In the genomic region with DNA sequence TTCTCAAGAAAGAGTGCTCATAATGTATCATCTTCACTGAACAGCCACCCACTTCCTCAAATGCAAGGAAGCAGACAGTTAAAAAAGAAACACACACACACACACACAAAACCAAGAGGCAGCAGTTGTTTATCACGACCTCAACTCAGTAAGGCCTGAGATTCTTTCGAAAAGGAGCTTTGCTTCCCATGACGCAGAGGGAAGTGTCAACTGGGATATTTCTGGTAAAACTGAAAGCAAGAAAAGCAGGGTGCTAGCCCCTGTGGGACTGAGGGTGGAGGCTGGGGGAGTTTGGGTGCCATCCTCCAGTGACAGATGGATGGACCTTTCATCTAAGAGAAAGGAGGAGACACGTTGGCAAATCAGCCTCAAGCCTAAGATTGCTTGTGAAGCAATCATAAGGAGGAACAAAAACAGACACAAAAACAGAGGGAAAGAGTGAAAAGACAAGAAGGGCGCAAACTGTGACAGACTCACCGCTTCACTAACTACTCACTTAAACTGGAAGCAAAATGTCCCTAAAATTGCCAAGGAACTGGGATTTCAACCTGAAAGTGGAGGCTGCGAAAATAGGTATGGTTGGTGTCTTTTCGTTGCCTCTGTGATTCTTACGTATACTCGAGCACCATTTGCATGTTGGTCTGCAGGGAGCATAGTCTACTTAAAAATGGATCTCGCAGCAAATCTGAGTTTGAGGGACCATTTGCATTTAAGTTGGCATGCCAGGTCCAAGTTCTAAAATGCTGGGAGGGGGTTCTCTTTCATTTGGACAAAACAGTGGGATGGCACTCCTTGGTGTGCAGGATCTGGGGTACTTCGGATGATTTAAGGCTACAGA, we compare ENCODE assay signal across 10 cellular contexts. TPM values are rescaled to one million over a fixed set of nuclear protein-coding genes. Genes with fewer than 3 reads are reported as not detected.
DNase-seq lines count a peak whose midpoint lies in the region; ATAC-seq and TF ChIP-seq lines count a peak whose summit lies in the region.
"Had no signal": no experiment of that assay in that cellular context is flagged by ENCODE, and none has a peak within 500 bp of the region (broad histone marks: within the 10 kb centered on the region; RNA-seq: fewer than 3 reads in every experiment).

Gene ARHGAP25 (plus strand): TSS at position 124 of the 838 bp plus-strand sequence. CDS start 389 bp downstream, at position 513.

- H3K36me3 ChIP-seq in right lobe of liver (no peaks in the 10 kb centered on the region), thoracic aorta (no peaks in the 10 kb centered on the region)

- no peak for DNase-seq in Right ventricle myocardium superior
- no peak for DNase-seq in cardiac septum (ENCODE audit: low spot score)
- peak; percentile 50 for DNase-seq in activated T-cell treated with anti-CD3 and anti-CD28 coated beads for 48 hours (ENCODE audit: low read depth)
- DNase-seq in right lobe of liver = no peak
- DNase-seq in thoracic aorta (ENCODE audit: low spot score) = no peak
- DNase-seq in DMS114 treated with DMSO at 0.1 percent for 48 hours (lab: John Stamatoyannopoulos, UW; ENCODE audit: unreplicated experiment) = no peak

- peak; percentile 31 for TF ChIP-seq POLR2A in right lobe of liver (IDR thresholded peaks at IDR 0.05)

- H3K27ac ChIP-seq in right lobe of liver (peak within 1 kb of the TSS in 2 of 3 donors; percentile 52 to 64), thoracic aorta (peak within 1 kb of the TSS in 1 of 2 donors; percentile 18)
- H3K27ac ChIP-seq: VCaP had no signal

- H3K4me1 ChIP-seq in right lobe of liver (no peaks in the 10 kb centered on the region), thoracic aorta (ENCODE audit: control insufficient read depth in 1 of 2, low read depth in 2 of 2) (no peaks in the 10 kb centered on the region)

- TF ChIP-seq CTCF in right lobe of liver (IDR thresholded peaks at IDR 0.05) (no peak), thoracic aorta (IDR thresholded peaks at IDR 0.05) (no peak)

- WGBS in right lobe of liver (ENCODE audit: insufficient coverage, low coverage, low lambda C conversion rate, missing lambda C conversion rate) = 51% methylated on average over 9 of the region's 12 CpGs

- H3K9me3 ChIP-seq in right lobe of liver = no peaks in the 10 kb centered on the region
- no peaks in the 10 kb centered on the region for H3K9me3 ChIP-seq in thoracic aorta

- peak; percentile 45 for ATAC-seq in Right ventricle myocardium superior (ENCODE audit: poor library complexity)
- peak; percentile 38 for ATAC-seq in HG03571 (IDR thresholded peaks at IDR 0.05; ENCODE audit: unreplicated experiment)
- peak; percentile 34 to 58 (median 42) for ATAC-seq in right lobe of liver
- ATAC-seq in thoracic aorta (ENCODE audit: insufficient number of reproducible peaks, low FRiP score, low read depth) = no peak
- ATAC-seq in HG02970 (IDR thresholded peaks at IDR 0.05; ENCODE audit: low FRiP score, unreplicated experiment) = no peak

- peak within 1 kb of the TSS in 2 of 3 donors; percentile 4 to 32 for H3K4me3 ChIP-seq in right lobe of liver
- peak within 1 kb of the TSS; percentile 64 for H3K4me3 ChIP-seq in thoracic aorta

- H3K27me3 ChIP-seq in right lobe of liver (no peaks in the 10 kb centered on the region), thoracic aorta (replicated peaks; ENCODE audit: insufficient read depth) (no peaks in the 10 kb centered on the region)

- intact Hi-C loops in Right ventricle myocardium superior (cut with DNase I) (no loop called here), cardiac septum (cut with DNase I) (no loop called here), right lobe of liver (cut with DNase I) (no loop called here)

RNA-seq across cellular contexts. Expression of gene ARHGAP25, which starts in this region (rescaled TPM):
- total RNA-seq in Right ventricle myocardium superior = 7.3 TPM
- 5.2 TPM for total RNA-seq in cardiac septum
- total RNA-seq in right lobe of liver = 1 to 10 TPM; 3.3 to 9.8 (median 5.0) TPM
- total RNA-seq in thoracic aorta = 10 to 100 TPM; 10.8 to 14.5 TPM
- total RNA-seq: myocyte had no signal

Comparison
In these comparisons a context has a peak if more than half of its experiments do, and no peak if none do; other contexts are left out.
1. ATAC-seq: peak in Right ventricle myocardium superior (single experiment), HG03571 (single experiment) and right lobe of liver (4 of 4); none in thoracic aorta (single experiment) and HG02970 (single experiment).